In the genomic region with DNA sequence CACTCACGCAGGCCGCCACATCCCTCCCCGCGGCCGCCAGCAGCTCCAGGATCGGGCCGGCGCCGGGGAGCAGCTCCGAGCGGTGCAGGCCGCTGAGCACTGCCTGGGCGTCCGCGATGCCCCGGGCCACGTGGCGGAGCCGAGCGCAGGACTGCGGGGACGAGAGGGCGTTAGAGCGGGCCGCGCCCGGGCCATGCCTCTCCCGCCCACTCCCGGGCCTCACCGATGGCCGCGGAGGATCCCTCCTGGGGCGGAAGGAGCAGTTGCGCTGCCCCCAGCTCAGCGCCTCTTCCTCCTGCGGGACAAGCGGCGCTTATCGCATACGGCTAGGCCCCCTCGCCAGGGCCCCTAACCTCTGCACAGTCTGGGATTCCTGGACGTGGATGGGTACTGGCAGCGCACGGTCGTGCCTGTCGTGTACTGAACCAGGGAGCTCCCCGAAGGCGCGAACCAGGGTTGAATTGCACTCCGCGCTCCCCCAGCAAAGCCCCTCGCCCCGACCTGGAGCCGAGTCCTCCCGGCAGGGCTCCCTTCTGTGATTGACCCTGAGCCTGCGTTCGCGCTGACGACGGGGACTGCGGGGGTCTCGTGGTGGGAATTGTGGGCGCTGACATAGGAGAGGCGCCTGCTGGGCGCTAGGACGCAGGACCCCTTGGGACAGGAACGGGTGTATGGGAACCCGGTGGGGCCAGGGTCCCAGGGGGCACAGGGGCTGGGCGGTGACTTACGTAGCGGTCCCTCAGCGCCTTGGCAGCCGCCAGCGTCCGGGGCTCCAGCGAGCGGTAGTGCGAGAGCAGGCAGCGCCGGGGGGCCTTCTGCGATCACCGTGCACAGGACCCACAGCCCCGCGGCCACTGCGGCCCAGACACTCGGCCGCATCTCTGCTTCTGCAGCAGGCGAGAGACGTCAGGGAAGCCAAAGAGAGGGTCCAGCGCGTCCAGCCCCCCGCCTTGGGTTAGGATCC, we compare ENCODE assay signal across 13 cellular contexts. TPM values are rescaled to one million over a fixed set of nuclear protein-coding genes. Genes with fewer than 3 reads are reported as not detected.
DNase-seq lines count a peak whose midpoint lies in the region; ATAC-seq and TF ChIP-seq lines count a peak whose summit lies in the region.
"Had no signal": no experiment of that assay in that cellular context is flagged by ENCODE, and none has a peak within 500 bp of the region (broad histone marks: within the 10 kb centered on the region; RNA-seq: fewer than 3 reads in every experiment).

No MANE protein-coding gene starts in this region.

- H3K79me1 ChIP-seq in mesendoderm (ENCODE audit: low read length) = no peaks in the 10 kb centered on the region

- no peaks in the 10 kb centered on the region for H3K9me3 ChIP-seq in ectodermal cell (ENCODE audit: control insufficient read depth, low read length)
- H3K9me3 ChIP-seq in aorta (ENCODE audit: control insufficient read depth, low read length) = no peaks in the 10 kb centered on the region
- H3K9me3 ChIP-seq: transverse colon had no signal

- peak overlapping the region; percentile 60 for H3K56ac ChIP-seq in mesendoderm (ENCODE audit: low read length)

- no peak overlapping the region for H3K4me2 ChIP-seq in mesendoderm (ENCODE audit: low read length)

- H3K27ac Mint-ChIP-seq in type B pancreatic cell = no peak overlapping the region
- H3K27ac Mint-ChIP-seq: activated naive CD4-positive, alpha-beta T cell treated with anti-CD3 and anti-CD28 coated beads, Interleukin-2, amount 50 U/mL, for 24 hours; CD4-positive, alpha-beta T cell had no signal

- no peaks in the 10 kb centered on the region for H3K9me3 Mint-ChIP-seq in type B pancreatic cell
- H3K9me3 Mint-ChIP-seq: activated naive CD4-positive, alpha-beta T cell treated with anti-CD3 and anti-CD28 coated beads, Interleukin-2, amount 50 U/mL, for 24 hours; CD4-positive, alpha-beta T cell; mesothelial cell of epicardium had no signal

- H3K4me1 Mint-ChIP-seq in type B pancreatic cell (ENCODE audit: unreplicated experiment) = peaks cover 9% of the 10 kb centered on the region

- H3K27me3 Mint-ChIP-seq in type B pancreatic cell = peaks cover 47% of the 10 kb centered on the region

- H3K79me2 ChIP-seq in mesendoderm (ENCODE audit: control insufficient read depth, insufficient read depth, low read length) = no peaks in the 10 kb centered on the region

- no peak overlapping the region for H2BK120ac ChIP-seq in mesendoderm (ENCODE audit: low read depth, low read length)

- peak; percentile 33 for ATAC-seq in aorta (ENCODE audit: low FRiP score)

- no peak overlapping the region for H3K4me3 Mint-ChIP-seq in type B pancreatic cell
- H3K4me3 Mint-ChIP-seq: activated naive CD4-positive, alpha-beta T cell treated with anti-CD3 and anti-CD28 coated beads, Interleukin-2, amount 50 U/mL, for 24 hours had no signal

- TF ChIP-seq CTCF in type B pancreatic cell (conservative IDR thresholded peaks at IDR 0.05) = no peak

- no peak overlapping the region for H2BK5ac ChIP-seq in mesendoderm (ENCODE audit: low read length)

- H3K27ac ChIP-seq in ectodermal cell (ENCODE audit: insufficient read depth, low read depth, low read length, poor library complexity, severe bottlenecking) (no peak overlapping the region), mesendoderm (ENCODE audit: low read depth, low read length) (no peak overlapping the region), aorta (ENCODE audit: low read depth in 1 of 2, low read length in 2 of 2) (no peak overlapping the region)
- H3K27ac ChIP-seq: transverse colon had no signal

- H3K4me3 ChIP-seq in ectodermal cell (ENCODE audit: insufficient read depth, low read depth, low read length) (peak overlapping the region; percentile 13), mesendoderm (ENCODE audit: low read length) (no peak overlapping the region), aorta (ENCODE audit: low read length in 2 of 2) (no peak overlapping the region)

- H3K27me3 ChIP-seq in ectodermal cell (ENCODE audit: control insufficient read depth, insufficient read depth, low read length, poor library complexity, severe bottlenecking) (peaks cover 69% of the 10 kb centered on the region), mesendoderm (ENCODE audit: insufficient read depth, low read length, poor library complexity) (peaks cover 27% of the 10 kb centered on the region), aorta (ENCODE audit: control insufficient read depth in 1 of 2, insufficient read depth in 2 of 2, low read length in 1 of 2) (no peaks in the 10 kb centered on the region)

- peak; percentile 8 for DNase-seq in stimulated activated CD4-positive, alpha-beta T cell treated with anti-CD3 and anti-CD28 coated beads, Interleukin-4, amount 100 ng/mL, for 1 hour
- DNase-seq in stimulated activated CD4-positive, alpha-beta T cell treated with anti-CD3 and anti-CD28 coated beads, Interleukin-4, amount 100 ng/mL, for 4 hours = no peak
- DNase-seq in mesendoderm (peak; percentile 29), aorta (no peak), GM19238 (ENCODE audit: insufficient read length, low spot score) (no peak), type B pancreatic cell (ENCODE audit: extremely low spot score, unreplicated experiment) (no peak)
- no peak for DNase-seq in activated naive CD4-positive, alpha-beta T cell treated with Interleukin-2 at 50 U/mL for 16 hours
- DNase-seq: transverse colon had no signal

- intact Hi-C loops in aorta (cut with DNase I) = no loop called here

- H3K23ac ChIP-seq in mesendoderm (ENCODE audit: low read length) = no peak overlapping the region

- no peak overlapping the region for H4K8ac ChIP-seq in mesendoderm (ENCODE audit: low read depth, low read length)

- no peaks in the 10 kb centered on the region for H3K4me1 ChIP-seq in ectodermal cell (ENCODE audit: control insufficient read depth, insufficient read depth, low read length)
- no peaks in the 10 kb centered on the region for H3K4me1 ChIP-seq in mesendoderm (ENCODE audit: control insufficient read depth, low read depth, low read length)
- H3K4me1 ChIP-seq in aorta (ENCODE audit: control insufficient read depth in 1 of 2, insufficient read depth in 2 of 2, low read length in 2 of 2) = no peaks in the 10 kb centered on the region

- no peaks in the 10 kb centered on the region for H3K36me3 ChIP-seq in ectodermal cell (ENCODE audit: control insufficient read depth, insufficient read depth, low read length)
- no peaks in the 10 kb centered on the region for H3K36me3 ChIP-seq in mesendoderm (ENCODE audit: control insufficient read depth, insufficient read depth, low read length)
- H3K36me3 ChIP-seq in aorta (ENCODE audit: control insufficient read depth in 1 of 2, insufficient read depth in 2 of 2, low read length in 1 of 2) = no peaks in the 10 kb centered on the region
- H3K36me3 ChIP-seq: transverse colon had no signal

- H3K9ac ChIP-seq in mesendoderm (ENCODE audit: low read length) = peak overlapping the region; percentile 11

- H3K36me3 Mint-ChIP-seq in type B pancreatic cell = no peaks in the 10 kb centered on the region
- H3K36me3 Mint-ChIP-seq: activated naive CD4-positive, alpha-beta T cell treated with anti-CD3 and anti-CD28 coated beads, Interleukin-2, amount 50 U/mL, for 24 hours; mesothelial cell of epicardium had no signal

- H2BK15ac ChIP-seq in mesendoderm (replicated peaks; ENCODE audit: low read depth) = no peak overlapping the region

- H2AK5ac ChIP-seq in mesendoderm (ENCODE audit: low read length) = no peak overlapping the region

- H4K5ac ChIP-seq in mesendoderm (ENCODE audit: low read length) = no peak overlapping the region

- H3K4ac ChIP-seq in mesendoderm (ENCODE audit: low read depth, low read length) = no peak overlapping the region

- H3K18ac ChIP-seq in mesendoderm (ENCODE audit: low read length) = no peak overlapping the region

- WGBS in ectodermal cell, 2 experiments = 17% methylated on average over 92 of the region's 92 CpGs
- WGBS in mesendoderm (ENCODE audit: extremely low coverage, insufficient coverage, low lambda C conversion rate) = no CpG with 5 or more reads among the region's 92 CpGs
- WGBS in aorta, 2 donors = 8% methylated on average over 59 to 92 of the region's 92 CpGs

RNA-seq across cellular contexts. Expression of a gene that starts 0.7 kb away (rescaled TPM):
- polyA plus RNA-seq in ectodermal cell (2013, experiment 1 of 4) = not detected
- not detected for polyA plus RNA-seq in ectodermal cell (2013, experiment 2 of 4)
- not detected for polyA plus RNA-seq in ectodermal cell (2013, experiment 3 of 4)
- polyA plus RNA-seq in ectodermal cell (2013, experiment 4 of 4) = not detected
- not detected for polyA plus RNA-seq in mesendoderm (2013, experiment 1 of 2)
- 0.03 TPM for polyA plus RNA-seq in mesendoderm (2013, experiment 2 of 2)
- total RNA-seq in aorta (not detected), type B pancreatic cell (ENCODE audit: low replicate concordance) (not detected in 2 replicates)
- polyA plus RNA-seq in aorta = not detected
- total RNA-seq: CD4-positive, alpha-beta T cell; transverse colon had no signal
- polyA plus RNA-seq: esophagus had no signal

RNA-seq across cellular contexts. Expression of a gene that starts 3.2 kb away (rescaled TPM):
- not detected for polyA plus RNA-seq in ectodermal cell (2013, experiment 1 of 4)
- not detected for polyA plus RNA-seq in ectodermal cell (2013, experiment 2 of 4)
- polyA plus RNA-seq in ectodermal cell (2013, experiment 3 of 4) = not detected
- polyA plus RNA-seq in ectodermal cell (2013, experiment 4 of 4) = not detected
- polyA plus RNA-seq in mesendoderm (2013, experiment 1 of 2) = not detected
- not detected for polyA plus RNA-seq in mesendoderm (2013, experiment 2 of 2)
- total RNA-seq in aorta = not detected
- polyA plus RNA-seq in aorta = not detected
- not detected in 2 replicates for total RNA-seq in type B pancreatic cell (ENCODE audit: low replicate concordance)
- total RNA-seq: CD4-positive, alpha-beta T cell; mesothelial cell of epicardium; transverse colon had no signal
- polyA plus RNA-seq: esophagus had no signal

RNA-seq across cellular contexts. Expression of a gene that starts 20.2 kb away (rescaled TPM):
- polyA plus RNA-seq in ectodermal cell (2013, experiment 1 of 4) = not detected
- polyA plus RNA-seq in ectodermal cell (2013, experiment 2 of 4) = not detected
- not detected for polyA plus RNA-seq in ectodermal cell (2013, experiment 3 of 4)
- polyA plus RNA-seq in ectodermal cell (2013, experiment 4 of 4) = not detected
- polyA plus RNA-seq in mesendoderm (2013, experiment 1 of 2) = not detected
- not detected for polyA plus RNA-seq in mesendoderm (2013, experiment 2 of 2)
- not detected for total RNA-seq in aorta
- polyA plus RNA-seq in aorta = not detected
- not detected in 2 replicates for total RNA-seq in type B pancreatic cell (ENCODE audit: low replicate concordance)
- total RNA-seq: CD4-positive, alpha-beta T cell; mesothelial cell of epicardium; transverse colon had no signal
- polyA plus RNA-seq: esophagus had no signal

RNA-seq across cellular contexts. Expression of a gene that starts 43.9 kb away (rescaled TPM):
- not detected for polyA plus RNA-seq in ectodermal cell (2013, experiment 1 of 4)
- not detected for polyA plus RNA-seq in ectodermal cell (2013, experiment 2 of 4)
- polyA plus RNA-seq in ectodermal cell (2013, experiment 3 of 4) = not detected
- not detected for polyA plus RNA-seq in ectodermal cell (2013, experiment 4 of 4)
- not detected for polyA plus RNA-seq in mesendoderm (2013, experiment 1 of 2)
- not detected for polyA plus RNA-seq in mesendoderm (2013, experiment 2 of 2)
- total RNA-seq in aorta = not detected
- 1 to 10 TPM in 1 of 2 donors, not detected in 1; 1.6 TPM for polyA plus RNA-seq in aorta
- not detected in 2 replicates for total RNA-seq in type B pancreatic cell (ENCODE audit: low replicate concordance)
- total RNA-seq: CD4-positive, alpha-beta T cell; mesothelial cell of epicardium; transverse colon had no signal

RNA-seq across cellular contexts. Expression of a gene that starts 48.2 kb away (rescaled TPM):
- not detected for polyA plus RNA-seq in ectodermal cell (2013, experiment 1 of 4)
- polyA plus RNA-seq in ectodermal cell (2013, experiment 2 of 4) = not detected
- not detected for polyA plus RNA-seq in ectodermal cell (2013, experiment 3 of 4)
- not detected for polyA plus RNA-seq in ectodermal cell (2013, experiment 4 of 4)
- not detected for polyA plus RNA-seq in mesendoderm (2013, experiment 1 of 2)
- not detected for polyA plus RNA-seq in mesendoderm (2013, experiment 2 of 2)
- not detected for total RNA-seq in aorta
- polyA plus RNA-seq in aorta = not detected
- total RNA-seq in type B pancreatic cell (ENCODE audit: low replicate concordance) = not detected in 2 replicates
- total RNA-seq: CD4-positive, alpha-beta T cell; mesothelial cell of epicardium; transverse colon had no signal
- polyA plus RNA-seq: esophagus had no signal

Comparison
In these comparisons a context has a peak if more than half of its experiments do, and no peak if none do; other contexts are left out.
1. DNase-seq: peak in stimulated activated CD4-positive, alpha-beta T cell treated with anti-CD3 and anti-CD28 coated beads, Interleukin-4, amount 100 ng/mL, for 1 hour (single experiment) and mesendoderm (single experiment); none in stimulated activated CD4-positive, alpha-beta T cell treated with anti-CD3 and anti-CD28 coated beads, Interleukin-4, amount 100 ng/mL, for 4 hours (0 of 2), aorta (0 of 2), GM19238 (single experiment), type B pancreatic cell (single experiment) and activated naive CD4-positive, alpha-beta T cell treated with Interleukin-2 at 50 U/mL for 16 hours (single experiment).